ENCODE assay signal across 1 cellular context in the genomic region with DNA sequence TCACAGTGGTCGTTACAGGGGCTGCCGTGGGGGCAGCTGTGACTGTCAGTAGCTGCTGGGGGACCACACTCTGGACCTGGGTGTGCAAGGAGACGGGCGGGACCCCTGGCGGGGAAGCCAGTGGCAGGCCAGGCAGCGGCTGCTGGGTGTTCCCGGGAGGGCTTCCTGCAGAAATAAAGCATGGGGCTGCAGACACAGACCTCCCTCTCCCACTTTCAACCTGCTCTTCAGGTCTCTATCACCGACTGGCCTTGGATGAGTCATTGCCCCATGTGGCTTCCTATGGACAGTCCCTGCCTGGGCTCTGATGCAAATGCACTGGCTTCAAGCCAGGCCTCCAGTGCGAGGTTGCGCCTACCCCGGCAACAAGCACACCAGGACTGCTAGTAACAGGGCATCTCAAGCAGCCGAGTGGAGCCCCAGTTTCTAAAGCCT.
TF ChIP-seq lines count a peak whose summit lies in the region.

No MANE protein-coding gene starts in this region.

TF ChIP-seq in K562, 482 proteins besides CTCF, POLR2A, EP300 and RAD21 (continued from another document):
- TF ChIP-seq, protein P1, sequence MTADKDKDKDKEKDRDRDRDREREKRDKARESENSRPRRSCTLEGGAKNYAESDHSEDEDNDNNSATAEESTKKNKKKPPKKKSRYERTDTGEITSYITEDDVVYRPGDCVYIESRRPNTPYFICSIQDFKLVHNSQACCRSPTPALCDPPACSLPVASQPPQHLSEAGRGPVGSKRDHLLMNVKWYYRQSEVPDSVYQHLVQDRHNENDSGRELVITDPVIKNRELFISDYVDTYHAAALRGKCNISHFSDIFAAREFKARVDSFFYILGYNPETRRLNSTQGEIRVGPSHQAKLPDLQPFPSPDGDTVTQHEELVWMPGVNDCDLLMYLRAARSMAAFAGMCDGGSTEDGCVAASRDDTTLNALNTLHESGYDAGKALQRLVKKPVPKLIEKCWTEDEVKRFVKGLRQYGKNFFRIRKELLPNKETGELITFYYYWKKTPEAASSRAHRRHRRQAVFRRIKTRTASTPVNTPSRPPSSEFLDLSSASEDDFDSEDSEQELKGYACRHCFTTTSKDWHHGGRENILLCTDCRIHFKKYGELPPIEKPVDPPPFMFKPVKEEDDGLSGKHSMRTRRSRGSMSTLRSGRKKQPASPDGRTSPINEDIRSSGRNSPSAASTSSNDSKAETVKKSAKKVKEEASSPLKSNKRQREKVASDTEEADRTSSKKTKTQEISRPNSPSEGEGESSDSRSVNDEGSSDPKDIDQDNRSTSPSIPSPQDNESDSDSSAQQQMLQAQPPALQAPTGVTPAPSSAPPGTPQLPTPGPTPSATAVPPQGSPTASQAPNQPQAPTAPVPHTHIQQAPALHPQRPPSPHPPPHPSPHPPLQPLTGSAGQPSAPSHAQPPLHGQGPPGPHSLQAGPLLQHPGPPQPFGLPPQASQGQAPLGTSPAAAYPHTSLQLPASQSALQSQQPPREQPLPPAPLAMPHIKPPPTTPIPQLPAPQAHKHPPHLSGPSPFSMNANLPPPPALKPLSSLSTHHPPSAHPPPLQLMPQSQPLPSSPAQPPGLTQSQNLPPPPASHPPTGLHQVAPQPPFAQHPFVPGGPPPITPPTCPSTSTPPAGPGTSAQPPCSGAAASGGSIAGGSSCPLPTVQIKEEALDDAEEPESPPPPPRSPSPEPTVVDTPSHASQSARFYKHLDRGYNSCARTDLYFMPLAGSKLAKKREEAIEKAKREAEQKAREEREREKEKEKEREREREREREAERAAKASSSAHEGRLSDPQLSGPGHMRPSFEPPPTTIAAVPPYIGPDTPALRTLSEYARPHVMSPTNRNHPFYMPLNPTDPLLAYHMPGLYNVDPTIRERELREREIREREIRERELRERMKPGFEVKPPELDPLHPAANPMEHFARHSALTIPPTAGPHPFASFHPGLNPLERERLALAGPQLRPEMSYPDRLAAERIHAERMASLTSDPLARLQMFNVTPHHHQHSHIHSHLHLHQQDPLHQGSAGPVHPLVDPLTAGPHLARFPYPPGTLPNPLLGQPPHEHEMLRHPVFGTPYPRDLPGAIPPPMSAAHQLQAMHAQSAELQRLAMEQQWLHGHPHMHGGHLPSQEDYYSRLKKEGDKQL (CRISPR knock-in tag; IDR thresholded peaks at IDR 0.05; ENCODE audit: borderline replicate concordance) = no peak
- peak in 1 of 2 experiments; percentile 46; a peak in 1 of 4 replicates for TF ChIP-seq SIN3A (IDR thresholded peaks at IDR 0.05; ENCODE audit: borderline replicate concordance in 2 of 2, control insufficient read depth in 1 of 2, low read depth in 2 of 2, low read length in 2 of 2)
- no peak for TF ChIP-seq NFYB (IDR thresholded peaks at IDR 0.05; ENCODE audit: extremely low read depth, insufficient read length)
- 0 out of 2 replicates have a peak, but pooled peaks have one; percentile 6 for TF ChIP-seq ZFX (CRISPR knock-in tag; IDR thresholded peaks at IDR 0.05)
- no peak for TF ChIP-seq ZNF311 (CRISPR knock-in tag; IDR thresholded peaks at IDR 0.05)
- TF ChIP-seq, protein P2, sequence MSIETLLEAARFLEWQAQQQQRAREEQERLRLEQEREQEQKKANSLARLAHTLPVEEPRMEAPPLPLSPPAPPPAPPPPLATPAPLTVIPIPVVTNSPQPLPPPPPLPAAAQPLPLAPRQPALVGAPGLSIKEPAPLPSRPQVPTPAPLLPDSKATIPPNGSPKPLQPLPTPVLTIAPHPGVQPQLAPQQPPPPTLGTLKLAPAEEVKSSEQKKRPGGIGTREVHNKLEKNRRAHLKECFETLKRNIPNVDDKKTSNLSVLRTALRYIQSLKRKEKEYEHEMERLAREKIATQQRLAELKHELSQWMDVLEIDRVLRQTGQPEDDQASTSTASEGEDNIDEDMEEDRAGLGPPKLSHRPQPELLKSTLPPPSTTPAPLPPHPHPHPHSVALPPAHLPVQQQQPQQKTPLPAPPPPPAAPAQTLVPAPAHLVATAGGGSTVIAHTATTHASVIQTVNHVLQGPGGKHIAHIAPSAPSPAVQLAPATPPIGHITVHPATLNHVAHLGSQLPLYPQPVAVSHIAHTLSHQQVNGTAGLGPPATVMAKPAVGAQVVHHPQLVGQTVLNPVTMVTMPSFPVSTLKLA (conservative IDR thresholded peaks at IDR 0.05) = peak in 1 of 2 experiments; percentile 63; a peak in 3 of 4 replicates
- TF ChIP-seq POLR2G (IDR thresholded peaks at IDR 0.05; ENCODE audit: low read depth, low read length) = peak; percentile 49; the same call in 1 of the 2 replicates
- peak; percentile 31; the same call in 1 of the 2 replicates for TF ChIP-seq ATF7 (IDR thresholded peaks at IDR 0.05)
- TF ChIP-seq JUN (IDR thresholded peaks at IDR 0.05; ENCODE audit: borderline replicate concordance, low read depth, low read length) = 0 out of 2 replicates have a peak, but pooled peaks have one; percentile 33
- TF ChIP-seq JUN (CRISPR knock-in tag; IDR thresholded peaks at IDR 0.05; ENCODE audit: borderline replicate concordance) = no peak
- TF ChIP-seq, protein P3, sequence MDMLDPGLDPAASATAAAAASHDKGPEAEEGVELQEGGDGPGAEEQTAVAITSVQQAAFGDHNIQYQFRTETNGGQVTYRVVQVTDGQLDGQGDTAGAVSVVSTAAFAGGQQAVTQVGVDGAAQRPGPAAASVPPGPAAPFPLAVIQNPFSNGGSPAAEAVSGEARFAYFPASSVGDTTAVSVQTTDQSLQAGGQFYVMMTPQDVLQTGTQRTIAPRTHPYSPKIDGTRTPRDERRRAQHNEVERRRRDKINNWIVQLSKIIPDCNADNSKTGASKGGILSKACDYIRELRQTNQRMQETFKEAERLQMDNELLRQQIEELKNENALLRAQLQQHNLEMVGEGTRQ (CRISPR knock-in tag; IDR thresholded peaks at IDR 0.05) = peak; percentile 23; the same call in 1 of the 2 replicates
- TF ChIP-seq CEBPB (tag; IDR thresholded peaks at IDR 0.05) = peak; percentile 32; the same call in 1 of the 2 replicates
- peak; percentile 66 for TF ChIP-seq CEBPG (CRISPR knock-in tag; IDR thresholded peaks at IDR 0.05)
- TF ChIP-seq CEBPG (tag; conservative IDR thresholded peaks at IDR 0.05 in 1 of 2, IDR thresholded peaks at IDR 0.05 in 1 of 2) = no peak
- peak; percentile 87 for TF ChIP-seq FOSL1 (tag; conservative IDR thresholded peaks at IDR 0.05)
